Comparison of ENCODE assay signal across 22 cellular contexts in the genomic region with DNA sequence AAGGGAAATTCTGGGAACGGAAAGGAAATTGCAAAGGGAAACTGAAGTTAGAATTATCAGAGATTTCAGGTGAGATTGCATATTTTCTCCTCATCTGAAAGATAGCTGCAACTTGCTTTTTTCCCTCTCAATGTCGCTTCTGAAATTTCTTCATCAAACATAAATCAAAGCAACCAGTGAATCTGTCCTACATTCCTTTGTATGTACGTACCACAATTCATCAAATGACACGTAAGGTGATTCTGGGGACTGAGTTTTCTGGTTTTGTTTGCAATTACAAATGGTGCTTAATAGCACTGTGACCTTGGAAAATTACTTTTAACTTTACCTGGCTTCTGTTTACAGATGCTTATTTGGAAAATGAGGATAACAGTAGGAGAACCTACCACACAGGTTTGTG. TPM values are rescaled to one million over a fixed set of nuclear protein-coding genes. Genes with fewer than 3 reads are reported as not detected.
DNase-seq lines count a peak whose midpoint lies in the region; ATAC-seq, FAIRE-seq and TF ChIP-seq lines count a peak whose summit lies in the region.
"Had no signal": no experiment of that assay in that cellular context is flagged by ENCODE, and none has a peak within 500 bp of the region (broad histone marks: within the 10 kb centered on the region; RNA-seq: fewer than 3 reads in every experiment).

No MANE protein-coding gene starts in this region.

- H3K9ac ChIP-seq in K562 (ENCODE audit: insufficient read depth in 1 of 2, low read depth in 2 of 2, low read length in 2 of 2) (no peak overlapping the region), endothelial cell of umbilical vein (replicated peaks; ENCODE audit: extremely low read depth, insufficient read depth, low read length) (no peak overlapping the region)
- H3K9ac ChIP-seq: BLaER1 had no signal

- 4% methylated on average over 4 of the region's 4 CpGs for WGBS in K562 (ENCODE audit: insufficient coverage, low coverage, missing lambda C conversion rate)

- H3K27ac ChIP-seq in K562 (ENCODE audit: extremely low read depth, low read depth, low read length) (no peak overlapping the region), endothelial cell of umbilical vein (ENCODE audit: insufficient read depth, low read depth, low read length) (no peak overlapping the region), osteoblast (ENCODE audit: low read depth, low read length) (no peak overlapping the region)
- H3K27ac ChIP-seq: BLaER1, C4-2B had no signal

- dilution Hi-C loops in endothelial cell of umbilical vein (cut with MboI; ENCODE audit: extremely low pct_ligation_motif_present, low sequenced_read_pairs): no loop called here

- CTCF ChIA-PET in K562 (lab: Yijun Ruan, JAX; ENCODE audit: low intra/inter-chr PET ratio): interaction anchor here (1.0 kb wide), 1 partner anchor 246 kb away, joined by 3 read pairs; no protein-coding TSS in a partner anchor
- CTCF ChIA-PET in endothelial cell of umbilical vein (lab: Charles Lee): interaction anchor here (0.9 to 4.6 kb wide), 9 partner anchors 12 to 271 kb away, joined by 3 to 35 read pairs (median 3); no protein-coding TSS in a partner anchor

- peaks cover 4% of the 10 kb centered on the region for H3K4me1 Mint-ChIP-seq in type B pancreatic cell (ENCODE audit: unreplicated experiment)
- H3K4me1 Mint-ChIP-seq: B cell had no signal

- TF ChIP-seq POLR2A in H54 (IDR thresholded peaks at IDR 0.05; ENCODE audit: low read depth, low read length) (no peak), K562 (conservative IDR thresholded peaks at IDR 0.05) (no peak), endothelial cell of umbilical vein (IDR thresholded peaks at IDR 0.05; ENCODE audit: low read depth, low read length) (no peak)

- intact Hi-C loops in K562 (cut with micrococcal nuclease): loop anchor here (5.0 kb wide), 3 partner anchors 135 to 345 kb away; no protein-coding TSS in a partner anchor
- intact Hi-C loops in endothelial cell of umbilical vein (cut with micrococcal nuclease): loop anchor here (5.0 kb wide), 2 partner anchors 120 to 200 kb away; partner anchors contain the start of gene GFPT2

- no peaks in the 10 kb centered on the region for H3K79me2 ChIP-seq in K562 (ENCODE audit: control insufficient read depth, insufficient read depth, low read length)
- H3K79me2 ChIP-seq in endothelial cell of umbilical vein (ENCODE audit: control insufficient read depth, insufficient read depth, low read length): no peaks in the 10 kb centered on the region
- H3K79me2 ChIP-seq in osteoblast (ENCODE audit: insufficient read depth, low read length): no peaks in the 10 kb centered on the region

- H3K9me1 ChIP-seq in K562 (ENCODE audit: control insufficient read depth, insufficient read depth, low read length) (no peaks in the 10 kb centered on the region), endothelial cell of umbilical vein (replicated peaks; ENCODE audit: control insufficient read depth, extremely low read depth, insufficient read depth, low read length) (no peaks in the 10 kb centered on the region)

- TF ChIP-seq EP300 in K562 (IDR thresholded peaks at IDR 0.05; ENCODE audit: low read length): no peak

- H3K36me3 ChIP-seq in K562 (ENCODE audit: control insufficient read depth, insufficient read depth, low read length) (no peaks in the 10 kb centered on the region), endothelial cell of umbilical vein (ENCODE audit: control insufficient read depth in 2 of 2, extremely low read depth in 1 of 2, insufficient read depth in 2 of 2, low read length in 2 of 2) (no peaks in the 10 kb centered on the region), osteoblast (ENCODE audit: insufficient read depth, low read length) (no peaks in the 10 kb centered on the region)
- H3K36me3 ChIP-seq: BLaER1, HAP-1 had no signal

- H3K4me3 Mint-ChIP-seq in type B pancreatic cell: no peak overlapping the region
- H3K4me3 Mint-ChIP-seq: B cell; CD4-positive, CD25-positive, alpha-beta regulatory T cell; CD8-positive, alpha-beta memory T cell; GM23338 had no signal

- no peaks in the 10 kb centered on the region for H3K36me3 Mint-ChIP-seq in type B pancreatic cell
- H3K36me3 Mint-ChIP-seq: CD4-positive, CD25-positive, alpha-beta regulatory T cell had no signal

- H3K4me2 ChIP-seq in K562 (ENCODE audit: insufficient read depth, low read length) (no peak overlapping the region), endothelial cell of umbilical vein (ENCODE audit: insufficient read depth, low read length) (no peak overlapping the region), osteoblast (ENCODE audit: insufficient read depth, low read length) (no peak overlapping the region)
- H3K4me2 ChIP-seq: BLaER1, GM23338 had no signal

- DNase-seq in H54 (ENCODE audit: insufficient read length, low spot score): peak; percentile 40
- DNase-seq in K562 (ENCODE audit: extremely low read depth in 1 of 4, low spot score in 3 of 4): no peak
- DNase-seq in endothelial cell of umbilical vein (ENCODE audit: low read depth, low spot score): no peak
- DNase-seq in type B pancreatic cell (ENCODE audit: extremely low spot score, unreplicated experiment): no peak
- DNase-seq in NCI-H1694 (lab: John Stamatoyannopoulos, UW): no peak
- DNase-seq in LoVo (ENCODE audit: low spot score): no peak
- no peak for DNase-seq in osteoblast (ENCODE audit: insufficient read length, low spot score, missing footprints)
- DNase-seq: CD4-positive, CD25-positive, alpha-beta regulatory T cell; CD8-positive, alpha-beta memory T cell; DMS 273 treated with DMSO at 0.1 percent for 48 hours; DMS79; GF-D8 had no signal

- H3K27me3 ChIP-seq in K562 (ENCODE audit: control insufficient read depth in 2 of 2, insufficient read depth in 2 of 2, low read length in 2 of 2) (peaks cover 8 to 55% of the 10 kb centered on the region in 2 experiments), endothelial cell of umbilical vein (ENCODE audit: control insufficient read depth in 2 of 2, insufficient read depth in 2 of 2, low read length in 2 of 2) (peaks cover 0 to 2% of the 10 kb centered on the region in 2 experiments), osteoblast (ENCODE audit: insufficient read depth, low read length) (peaks cover 9% of the 10 kb centered on the region)
- H3K27me3 ChIP-seq: BLaER1 had no signal

- no peak for ATAC-seq in K562
- ATAC-seq in HG03439 (IDR thresholded peaks at IDR 0.05; ENCODE audit: unreplicated experiment): no peak
- ATAC-seq: GM23338 had no signal

- in situ Hi-C loops in K562 (cut with MboI): no loop called here

- no peak for FAIRE-seq in H54 (lab: Jason Lieb, UNC)
- no peak for FAIRE-seq in K562 (lab: Jason Lieb, UNC)
- FAIRE-seq in endothelial cell of umbilical vein (lab: Jason Lieb, UNC): no peak
- FAIRE-seq: A204.1, D721Med, GM12891, GM18507 had no signal

- POLR2A ChIA-PET in K562 (lab: Yijun Ruan, JAX): no interaction called here
- POLR2A ChIA-PET in endothelial cell of umbilical vein (lab: Charles Lee): no interaction called here

- no peak overlapping the region for H3K4me3 ChIP-seq in K562
- no peak overlapping the region for H3K4me3 ChIP-seq in endothelial cell of umbilical vein (replicated peaks in 1 of 3; ENCODE audit: insufficient read depth in 1 of 3, low read depth in 1 of 3, low read length in 3 of 3)
- H3K4me3 ChIP-seq in osteoblast (ENCODE audit: insufficient read depth, low read length): no peak overlapping the region
- H3K4me3 ChIP-seq: BLaER1, GM23338, HAP-1 had no signal

- TF ChIP-seq CTCF in K562 (IDR thresholded peaks at IDR 0.05 in 2 of 3, conservative IDR thresholded peaks at IDR 0.05 in 1 of 3; ENCODE audit: insufficient read depth in 2 of 3, low read depth in 1 of 3, low read length in 3 of 3) (no peak), endothelial cell of umbilical vein (IDR thresholded peaks at IDR 0.05; ENCODE audit: extremely low read depth in 1 of 2, insufficient read depth in 1 of 2, low read depth in 1 of 2, low read length in 2 of 2) (no peak), type B pancreatic cell (conservative IDR thresholded peaks at IDR 0.05) (no peak), osteoblast (IDR thresholded peaks at IDR 0.05; ENCODE audit: extremely low read depth, low read depth, low read length) (no peak)

- no peaks in the 10 kb centered on the region for H3K9me3 Mint-ChIP-seq in type B pancreatic cell
- H3K9me3 Mint-ChIP-seq: CD8-positive, alpha-beta memory T cell; GM23338 had no signal

- peak overlapping the region; percentile 87 for H3K27ac Mint-ChIP-seq in type B pancreatic cell
- H3K27ac Mint-ChIP-seq: B cell; CD4-positive, CD25-positive, alpha-beta regulatory T cell; CD8-positive, alpha-beta memory T cell; GM23338 had no signal

- H4K20me1 ChIP-seq in K562 (replicated peaks; ENCODE audit: control insufficient read depth, insufficient read depth, low read length) (peaks cover 14% of the 10 kb centered on the region; the same call in 1 of the 2 replicates), endothelial cell of umbilical vein (replicated peaks; ENCODE audit: control insufficient read depth, extremely low read depth, insufficient read depth, low read length) (no peaks in the 10 kb centered on the region), osteoblast (ENCODE audit: insufficient read depth, low read length) (no peaks in the 10 kb centered on the region)
- H4K20me1 ChIP-seq: BLaER1 had no signal

- H3K4me1 ChIP-seq in K562 (replicated peaks in 1 of 2; ENCODE audit: control insufficient read depth in 2 of 2, insufficient read depth in 2 of 2, low read length in 2 of 2): peaks cover 0 to 7% of the 10 kb centered on the region in 2 experiments; a peak in 2 of 5 replicates
- no peaks in the 10 kb centered on the region for H3K4me1 ChIP-seq in endothelial cell of umbilical vein (ENCODE audit: control insufficient read depth, extremely low read depth, insufficient read depth, low read length)
- H3K4me1 ChIP-seq in osteoblast (ENCODE audit: insufficient read depth, low read length): no peaks in the 10 kb centered on the region
- H3K4me1 ChIP-seq: HAP-1 had no signal

- H3K27me3 Mint-ChIP-seq in type B pancreatic cell: peaks cover 15% of the 10 kb centered on the region

- H2AFZ ChIP-seq in K562 (ENCODE audit: low read depth, low read length) (no peak overlapping the region), endothelial cell of umbilical vein (ENCODE audit: low read depth, low read length) (peak overlapping the region; percentile 61), osteoblast (ENCODE audit: low read length) (no peak overlapping the region)
- H2AFZ ChIP-seq: GM23338 had no signal

- no peaks in the 10 kb centered on the region for H3K9me3 ChIP-seq in K562 (replicated peaks; ENCODE audit: control insufficient read depth, insufficient read depth, low read depth, low read length)
- no peaks in the 10 kb centered on the region for H3K9me3 ChIP-seq in endothelial cell of umbilical vein (replicated peaks; ENCODE audit: control insufficient read depth, insufficient read depth, low read length)
- H3K9me3 ChIP-seq in osteoblast (ENCODE audit: low read depth, low read length): no peaks in the 10 kb centered on the region
- H3K9me3 ChIP-seq: BLaER1, HAP-1 had no signal

- TF ChIP-seq RAD21 in K562 (CRISPR knock-in tag; conservative IDR thresholded peaks at IDR 0.05 in 1 of 2, IDR thresholded peaks at IDR 0.05 in 1 of 2): no peak

- BruUV-seq in K562 (replicated peaks; lab: Mats Ljungman, UMichigan): no TSS peak
- BruUV-seq in endothelial cell of umbilical vein (replicated peaks; lab: Mats Ljungman, UMichigan): no TSS peak

RNA-seq across cellular contexts. Expression of gene CNOT6, which starts 21.9 kb away (rescaled TPM):
- total RNA-seq in K562 (2011; cell fraction: chromatin; rRNA removed; ENCODE audit: low replicate concordance): 18.3 and 46.1 TPM in 2 replicates
- total RNA-seq in K562 (2011; cell fraction: nucleolus; rRNA removed): 6.3 and 7.8 TPM in 2 replicates
- 21.6 and 31.5 TPM in 2 replicates for total RNA-seq in K562 (2011; cell fraction: nucleoplasm; rRNA removed)
- total RNA-seq in K562 (2014; rRNA removed): 10.1 and 10.9 TPM in 2 replicates
- 14.0 and 16.2 TPM in 2 replicates for total RNA-seq in K562 (2014; rRNA removed; fragmentation: Illumina TruSeq; extraction: Trizol)
- 11.7 and 12.6 TPM in 2 replicates for total RNA-seq in K562 (2015; rRNA removed; fragmentation: Illumina TruSeq; extraction: Trizol)
- 24.4 and 32.4 TPM in 2 replicates for total RNA-seq in K562 (2021)
- 26.0 and 30.3 TPM in 2 replicates for polyA plus RNA-seq in K562 (2011; rRNA removed)
- polyA plus RNA-seq in K562 (2011; cell fraction: cytosol; rRNA removed): 7.6 and 14.5 TPM in 2 replicates
- 11.3 and 11.7 TPM in 2 replicates for polyA plus RNA-seq in K562 (2011; cell fraction: nucleus; rRNA removed)
- polyA plus RNA-seq in K562 (2012): 11.3 and 16.2 TPM in 2 replicates
- 21.2 and 22.6 TPM in 2 replicates for polyA plus RNA-seq in K562 (2014; fragmentation: Illumina TruSeq; extraction: Trizol)
- 1 to 10 TPM; 4.9 to 7.9 TPM for polyA plus RNA-seq in K562 (2014; fragmentation: Nextera tagmentation; extraction: Ambion mirVana)
- 16.1 and 18.5 TPM in 2 replicates for polyA plus RNA-seq in K562 (2014; rRNA removed)
- polyA minus RNA-seq in K562 (2011; rRNA and poly(A)+ RNA removed): 38.2 and 39.5 TPM in 2 replicates
- polyA minus RNA-seq in K562 (2011; cell fraction: cytosol; rRNA and poly(A)+ RNA removed): 15.0 and 18.5 TPM in 2 replicates
- polyA minus RNA-seq in K562 (2011; cell fraction: nucleus; rRNA and poly(A)+ RNA removed): 5.1 and 9.3 TPM in 2 replicates
- total RNA-seq in endothelial cell of umbilical vein: 33.8 and 35.5 TPM in 2 replicates
- polyA plus RNA-seq in endothelial cell of umbilical vein: 6.2 and 9.2 TPM in 2 replicates
- polyA plus RNA-seq in endothelial cell of umbilical vein (2011; cell fraction: cytosol; rRNA removed): 11.0 and 11.1 TPM in 2 replicates
- polyA plus RNA-seq in endothelial cell of umbilical vein (2011; cell fraction: nucleus; rRNA removed): 13.4 and 17.1 TPM in 2 replicates
- polyA plus RNA-seq in endothelial cell of umbilical vein (2012): 10.4 and 22.3 TPM in 2 replicates
- polyA minus RNA-seq in endothelial cell of umbilical vein: 16.0 and 23.5 TPM in 2 replicates
- polyA minus RNA-seq in endothelial cell of umbilical vein (2011; cell fraction: cytosol; rRNA and poly(A)+ RNA removed): 20.5 TPM
- polyA minus RNA-seq in endothelial cell of umbilical vein (2011; cell fraction: nucleus; rRNA and poly(A)+ RNA removed): 14.2 and 23.5 TPM in 2 replicates
- total RNA-seq in type B pancreatic cell (ENCODE audit: low replicate concordance): 49.1 and 55.7 TPM in 2 replicates
- 7.1 and 8.3 TPM in 2 replicates for total RNA-seq in osteoblast
